1 cellular context compared by ENCODE assay signal in genomic region chr2:172226244-172227061, GRCh38.
A peak's percentile ranks its signal among the peaks of the same experiment; 100 is the strongest.
TF ChIP-seq lines count a peak whose summit lies in the region.

No MANE protein-coding gene starts in this region.

TF ChIP-seq in HepG2, 621 proteins besides CTCF, POLR2A, EP300 and RAD21 (continued from another document and continues in another):
- TF ChIP-seq HNF4G (IDR thresholded peaks at IDR 0.05; ENCODE audit: borderline replicate concordance, low read depth, low read length) (peak; percentile 54), HNF4G (CRISPR knock-in tag; IDR thresholded peaks at IDR 0.05; ENCODE audit: borderline replicate concordance, low read depth) (no peak), JUND (CRISPR knock-in tag; IDR thresholded peaks at IDR 0.05) (no peak), DMAP1 (CRISPR knock-in tag; IDR thresholded peaks at IDR 0.05) (no peak), ZNF33A (CRISPR knock-in tag; IDR thresholded peaks at IDR 0.05; ENCODE audit: borderline replicate concordance) (no peak), GATAD2A (CRISPR knock-in tag; IDR thresholded peaks at IDR 0.05) (no peak), PLSCR1 (CRISPR knock-in tag; IDR thresholded peaks at IDR 0.05; ENCODE audit: borderline replicate concordance) (no peak), FOXP1 (IDR thresholded peaks at IDR 0.05) (no peak), FOXP1 (CRISPR knock-in tag; IDR thresholded peaks at IDR 0.05) (peak; percentile 10; the same call in 1 of the 2 replicates), DBP (CRISPR knock-in tag; IDR thresholded peaks at IDR 0.05; ENCODE audit: not compliant biosample characterization) (no peak), ZSCAN30 (CRISPR knock-in tag; IDR thresholded peaks at IDR 0.05) (no peak), ZNF629 (CRISPR knock-in tag; conservative IDR thresholded peaks at IDR 0.05) (no peak), HOXA5 (CRISPR knock-in tag; IDR thresholded peaks at IDR 0.05) (no peak), STAG1 (CRISPR knock-in tag; IDR thresholded peaks at IDR 0.05) (peak; percentile 64), ZNF644 (CRISPR knock-in tag; IDR thresholded peaks at IDR 0.05; ENCODE audit: low read depth) (no peak), ZFP36L1 (CRISPR knock-in tag; IDR thresholded peaks at IDR 0.05) (no peak), POLR2AphosphoS5 (IDR thresholded peaks at IDR 0.05; ENCODE audit: low read depth, low read length) (no peak), ZNF672 (CRISPR knock-in tag; IDR thresholded peaks at IDR 0.05) (no peak), ZNF556 (CRISPR knock-in tag; IDR thresholded peaks at IDR 0.05; ENCODE audit: borderline replicate concordance) (no peak), NRL (CRISPR knock-in tag; IDR thresholded peaks at IDR 0.05; ENCODE audit: borderline replicate concordance) (no peak), BHLHE40 (IDR thresholded peaks at IDR 0.05; ENCODE audit: low read length) (no peak), SP2 (CRISPR knock-in tag; IDR thresholded peaks at IDR 0.05) (no peak), MNT (IDR thresholded peaks at IDR 0.05) (no peak), ZBTB42 (CRISPR knock-in tag; IDR thresholded peaks at IDR 0.05) (no peak), ZNF619 (CRISPR knock-in tag; IDR thresholded peaks at IDR 0.05) (no peak), ZNF235 (CRISPR knock-in tag; IDR thresholded peaks at IDR 0.05; ENCODE audit: borderline replicate concordance) (no peak), HNF4A (CRISPR knock-in tag; IDR thresholded peaks at IDR 0.05) (peak; percentile 69), TBL1XR1 (IDR thresholded peaks at IDR 0.05; ENCODE audit: borderline replicate concordance, low read length, partially characterized antibody) (no peak), PTBP1 (IDR thresholded peaks at IDR 0.05; ENCODE audit: low read depth, low read length, poor library complexity, severe bottlenecking) (no peak), ATF6 (CRISPR knock-in tag; conservative IDR thresholded peaks at IDR 0.05) (no peak), ZFYVE20 (CRISPR knock-in tag; IDR thresholded peaks at IDR 0.05; ENCODE audit: borderline replicate concordance, low read depth) (no peak), ZNF614 (CRISPR knock-in tag; IDR thresholded peaks at IDR 0.05; ENCODE audit: borderline replicate concordance) (no peak), RFX5 (IDR thresholded peaks at IDR 0.05; ENCODE audit: low read depth, low read length) (no peak), ZNF737 (CRISPR knock-in tag; IDR thresholded peaks at IDR 0.05; ENCODE audit: borderline replicate concordance) (no peak), SRSF4 (IDR thresholded peaks at IDR 0.05; ENCODE audit: low read depth, low read length, poor library complexity, severe bottlenecking) (no peak), ZFP41 (CRISPR knock-in tag; IDR thresholded peaks at IDR 0.05; ENCODE audit: borderline replicate concordance) (no peak), PHB2 (IDR thresholded peaks at IDR 0.05; ENCODE audit: partially characterized antibody) (no peak), SOX6 (IDR thresholded peaks at IDR 0.05) (no peak), SOX6 (CRISPR knock-in tag; IDR thresholded peaks at IDR 0.05) (peak; percentile 66; the same call in 1 of the 2 replicates), SIN3B (IDR thresholded peaks at IDR 0.05; ENCODE audit: low read length) (no peak), ZC3H13 (CRISPR knock-in tag; IDR thresholded peaks at IDR 0.05) (no peak), ZMYM4 (CRISPR knock-in tag; IDR thresholded peaks at IDR 0.05) (0 out of 2 replicates have a peak, but pooled peaks have one; percentile 25), ZNF75D (CRISPR knock-in tag; IDR thresholded peaks at IDR 0.05; ENCODE audit: borderline replicate concordance) (no peak), REPIN1 (CRISPR knock-in tag; IDR thresholded peaks at IDR 0.05; ENCODE audit: borderline replicate concordance, low read depth) (no peak), ZNF329 (CRISPR knock-in tag; IDR thresholded peaks at IDR 0.05; ENCODE audit: low read depth) (no peak), ZNF576 (CRISPR knock-in tag; IDR thresholded peaks at IDR 0.05) (no peak), ZNF382 (CRISPR knock-in tag; IDR thresholded peaks at IDR 0.05; ENCODE audit: borderline replicate concordance) (no peak), SMARCE1 (IDR thresholded peaks at IDR 0.05; ENCODE audit: borderline replicate concordance) (no peak)
- TF ChIP-seq, protein P1, sequence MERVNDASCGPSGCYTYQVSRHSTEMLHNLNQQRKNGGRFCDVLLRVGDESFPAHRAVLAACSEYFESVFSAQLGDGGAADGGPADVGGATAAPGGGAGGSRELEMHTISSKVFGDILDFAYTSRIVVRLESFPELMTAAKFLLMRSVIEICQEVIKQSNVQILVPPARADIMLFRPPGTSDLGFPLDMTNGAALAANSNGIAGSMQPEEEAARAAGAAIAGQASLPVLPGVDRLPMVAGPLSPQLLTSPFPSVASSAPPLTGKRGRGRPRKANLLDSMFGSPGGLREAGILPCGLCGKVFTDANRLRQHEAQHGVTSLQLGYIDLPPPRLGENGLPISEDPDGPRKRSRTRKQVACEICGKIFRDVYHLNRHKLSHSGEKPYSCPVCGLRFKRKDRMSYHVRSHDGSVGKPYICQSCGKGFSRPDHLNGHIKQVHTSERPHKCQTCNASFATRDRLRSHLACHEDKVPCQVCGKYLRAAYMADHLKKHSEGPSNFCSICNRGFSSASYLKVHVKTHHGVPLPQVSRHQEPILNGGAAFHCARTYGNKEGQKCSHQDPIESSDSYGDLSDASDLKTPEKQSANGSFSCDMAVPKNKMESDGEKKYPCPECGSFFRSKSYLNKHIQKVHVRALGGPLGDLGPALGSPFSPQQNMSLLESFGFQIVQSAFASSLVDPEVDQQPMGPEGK (CRISPR knock-in tag; IDR thresholded peaks at IDR 0.05), result peak; percentile 29; the same call in 1 of the 2 replicates
- TF ChIP-seq, protein P2, sequence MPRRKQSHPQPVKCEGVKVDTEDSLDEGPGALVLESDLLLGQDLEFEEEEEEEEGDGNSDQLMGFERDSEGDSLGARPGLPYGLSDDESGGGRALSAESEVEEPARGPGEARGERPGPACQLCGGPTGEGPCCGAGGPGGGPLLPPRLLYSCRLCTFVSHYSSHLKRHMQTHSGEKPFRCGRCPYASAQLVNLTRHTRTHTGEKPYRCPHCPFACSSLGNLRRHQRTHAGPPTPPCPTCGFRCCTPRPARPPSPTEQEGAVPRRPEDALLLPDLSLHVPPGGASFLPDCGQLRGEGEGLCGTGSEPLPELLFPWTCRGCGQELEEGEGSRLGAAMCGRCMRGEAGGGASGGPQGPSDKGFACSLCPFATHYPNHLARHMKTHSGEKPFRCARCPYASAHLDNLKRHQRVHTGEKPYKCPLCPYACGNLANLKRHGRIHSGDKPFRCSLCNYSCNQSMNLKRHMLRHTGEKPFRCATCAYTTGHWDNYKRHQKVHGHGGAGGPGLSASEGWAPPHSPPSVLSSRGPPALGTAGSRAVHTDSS (CRISPR knock-in tag; conservative IDR thresholded peaks at IDR 0.05), result no peak
- TF ChIP-seq, protein P3, sequence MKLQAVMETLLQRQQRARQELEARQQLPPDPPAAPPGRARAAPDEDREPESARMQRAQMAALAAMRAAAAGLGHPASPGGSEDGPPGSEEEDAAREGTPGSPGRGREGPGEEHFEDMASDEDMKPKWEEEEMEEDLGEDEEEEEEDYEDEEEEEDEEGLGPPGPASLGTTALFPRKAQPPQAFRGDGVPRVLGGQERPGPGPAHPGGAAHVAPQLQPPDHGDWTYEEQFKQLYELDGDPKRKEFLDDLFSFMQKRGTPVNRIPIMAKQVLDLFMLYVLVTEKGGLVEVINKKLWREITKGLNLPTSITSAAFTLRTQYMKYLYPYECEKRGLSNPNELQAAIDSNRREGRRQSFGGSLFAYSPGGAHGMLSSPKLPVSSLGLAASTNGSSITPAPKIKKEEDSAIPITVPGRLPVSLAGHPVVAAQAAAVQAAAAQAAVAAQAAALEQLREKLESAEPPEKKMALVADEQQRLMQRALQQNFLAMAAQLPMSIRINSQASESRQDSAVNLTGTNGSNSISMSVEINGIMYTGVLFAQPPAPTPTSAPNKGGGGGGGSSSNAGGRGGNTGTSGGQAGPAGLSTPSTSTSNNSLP (IDR thresholded peaks at IDR 0.05; ENCODE audit: low read depth, low read length), result peak; percentile 84
- TF ChIP-seq, protein P4, sequence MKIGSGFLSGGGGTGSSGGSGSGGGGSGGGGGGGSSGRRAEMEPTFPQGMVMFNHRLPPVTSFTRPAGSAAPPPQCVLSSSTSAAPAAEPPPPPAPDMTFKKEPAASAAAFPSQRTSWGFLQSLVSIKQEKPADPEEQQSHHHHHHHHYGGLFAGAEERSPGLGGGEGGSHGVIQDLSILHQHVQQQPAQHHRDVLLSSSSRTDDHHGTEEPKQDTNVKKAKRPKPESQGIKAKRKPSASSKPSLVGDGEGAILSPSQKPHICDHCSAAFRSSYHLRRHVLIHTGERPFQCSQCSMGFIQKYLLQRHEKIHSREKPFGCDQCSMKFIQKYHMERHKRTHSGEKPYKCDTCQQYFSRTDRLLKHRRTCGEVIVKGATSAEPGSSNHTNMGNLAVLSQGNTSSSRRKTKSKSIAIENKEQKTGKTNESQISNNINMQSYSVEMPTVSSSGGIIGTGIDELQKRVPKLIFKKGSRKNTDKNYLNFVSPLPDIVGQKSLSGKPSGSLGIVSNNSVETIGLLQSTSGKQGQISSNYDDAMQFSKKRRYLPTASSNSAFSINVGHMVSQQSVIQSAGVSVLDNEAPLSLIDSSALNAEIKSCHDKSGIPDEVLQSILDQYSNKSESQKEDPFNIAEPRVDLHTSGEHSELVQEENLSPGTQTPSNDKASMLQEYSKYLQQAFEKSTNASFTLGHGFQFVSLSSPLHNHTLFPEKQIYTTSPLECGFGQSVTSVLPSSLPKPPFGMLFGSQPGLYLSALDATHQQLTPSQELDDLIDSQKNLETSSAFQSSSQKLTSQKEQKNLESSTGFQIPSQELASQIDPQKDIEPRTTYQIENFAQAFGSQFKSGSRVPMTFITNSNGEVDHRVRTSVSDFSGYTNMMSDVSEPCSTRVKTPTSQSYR (CRISPR knock-in tag; IDR thresholded peaks at IDR 0.05; ENCODE audit: borderline replicate concordance), result no peak
- TF ChIP-seq, protein P5, sequence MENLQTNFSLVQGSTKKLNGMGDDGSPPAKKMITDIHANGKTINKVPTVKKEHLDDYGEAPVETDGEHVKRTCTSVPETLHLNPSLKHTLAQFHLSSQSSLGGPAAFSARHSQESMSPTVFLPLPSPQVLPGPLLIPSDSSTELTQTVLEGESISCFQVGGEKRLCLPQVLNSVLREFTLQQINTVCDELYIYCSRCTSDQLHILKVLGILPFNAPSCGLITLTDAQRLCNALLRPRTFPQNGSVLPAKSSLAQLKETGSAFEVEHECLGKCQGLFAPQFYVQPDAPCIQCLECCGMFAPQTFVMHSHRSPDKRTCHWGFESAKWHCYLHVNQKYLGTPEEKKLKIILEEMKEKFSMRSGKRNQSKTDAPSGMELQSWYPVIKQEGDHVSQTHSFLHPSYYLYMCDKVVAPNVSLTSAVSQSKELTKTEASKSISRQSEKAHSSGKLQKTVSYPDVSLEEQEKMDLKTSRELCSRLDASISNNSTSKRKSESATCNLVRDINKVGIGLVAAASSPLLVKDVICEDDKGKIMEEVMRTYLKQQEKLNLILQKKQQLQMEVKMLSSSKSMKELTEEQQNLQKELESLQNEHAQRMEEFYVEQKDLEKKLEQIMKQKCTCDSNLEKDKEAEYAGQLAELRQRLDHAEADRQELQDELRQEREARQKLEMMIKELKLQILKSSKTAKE (CRISPR knock-in tag; IDR thresholded peaks at IDR 0.05; ENCODE audit: borderline replicate concordance), result no peak
- TF ChIP-seq, protein P6, sequence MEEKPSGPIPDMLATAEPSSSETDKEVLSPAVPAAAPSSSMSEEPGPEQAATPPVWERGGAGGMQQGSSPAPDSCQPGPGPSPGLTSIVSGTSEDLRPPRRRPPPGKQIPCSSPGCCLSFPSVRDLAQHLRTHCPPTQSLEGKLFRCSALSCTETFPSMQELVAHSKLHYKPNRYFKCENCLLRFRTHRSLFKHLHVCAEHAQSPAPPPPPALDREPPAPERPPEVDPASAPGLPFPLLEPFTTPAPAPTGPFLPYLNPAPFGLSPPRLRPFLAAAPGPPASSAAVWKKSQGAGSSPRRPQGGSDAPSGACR (CRISPR knock-in tag; IDR thresholded peaks at IDR 0.05), result no peak
